Comparison of ENCODE assay signal across 20 cellular contexts in genomic region chr14:68557648-68558047, GRCh38.
"Had no signal": no experiment of that assay in that cellular context is flagged by ENCODE, and none has a peak within 500 bp of the region (broad histone marks: within the 10 kb centered on the region; RNA-seq: fewer than 3 reads in every experiment).

No MANE protein-coding gene starts in this region.

- FAIRE-seq: islet of Langerhans had no signal

- H3K36me3 ChIP-seq: heart right ventricle, right lobe of liver, suprapubic skin, thyroid gland, upper lobe of left lung had no signal

- H3K4me3 ChIP-seq: heart right ventricle, psoas muscle, suprapubic skin, thyroid gland, upper lobe of left lung had no signal

- H3K27ac ChIP-seq: heart right ventricle, psoas muscle, right lobe of liver, suprapubic skin, thyroid gland, upper lobe of left lung had no signal

- H3K36me3 Mint-ChIP-seq: natural killer cell treated with Interleukin-12 subunit alpha and Interleukin-12 subunit beta and Interleukin-15 and Interleukin-18, amount 100 ng/mL, for 72 hours; stimulated activated effector memory CD8-positive, alpha-beta T cell treated with anti-CD3 and anti-CD28 coated beads, Interleukin-12 subunit alpha, Interleukin-12 subunit beta, amount 100 ng/mL, for 72 hours had no signal

- H3K27me3 ChIP-seq: heart right ventricle, right lobe of liver, suprapubic skin, thyroid gland, upper lobe of left lung had no signal

- ATAC-seq: heart right ventricle; left lobe of liver; natural killer cell treated with Interleukin-12 subunit alpha and Interleukin-12 subunit beta and Interleukin-15 and Interleukin-18, amount 100 ng/mL, for 72 hours; psoas muscle; right lobe of liver; stimulated activated effector memory CD8-positive, alpha-beta T cell treated with anti-CD3 and anti-CD28 coated beads, Interleukin-12 subunit alpha, Interleukin-12 subunit beta, amount 100 ng/mL, for 72 hours; stimulated activated naive CD8-positive, alpha-beta T cell treated with anti-CD3 and anti-CD28 coated beads, Interleukin-15, Interleukin-2, amounts not matched to agents 100 U/mL and 50 U/mL, for 24 hours had no signal

- H3K27me3 Mint-ChIP-seq: dendritic cell treated with granulocyte-macrophage colony-stimulating factor and Interleukin-4, amounts not matched to agents 40 ng/mL and 50 ng/mL, for 4 days; natural killer cell treated with Interleukin-12 subunit alpha and Interleukin-12 subunit beta and Interleukin-15 and Interleukin-18, amount 100 ng/mL, for 72 hours had no signal

- H3K9me3 ChIP-seq: heart right ventricle, psoas muscle, right lobe of liver, suprapubic skin, thyroid gland, upper lobe of left lung had no signal

- DNase-seq: erythroblast; foreskin melanocyte; heart right ventricle; hypothalamus; kidney glomerular epithelial cell; midbrain; psoas muscle; retina; right lobe of liver; stimulated activated CD4-positive, alpha-beta T cell treated with anti-CD3 and anti-CD28 coated beads, Interleukin-4, amount 100 ng/mL, for 1 hour; stimulated activated CD8-positive, alpha-beta memory T cell treated with anti-CD3 and anti-CD28 coated beads, Interleukin-4, amount 100 ng/mL, for 48 hours; stimulated activated naive CD8-positive, alpha-beta T cell treated with anti-CD3 and anti-CD28 coated beads, Interleukin-15, Interleukin-2, amounts not matched to agents 100 U/mL and 50 U/mL, for 24 hours; thyroid gland had no signal

- H3K27ac Mint-ChIP-seq: natural killer cell treated with Interleukin-12 subunit alpha and Interleukin-12 subunit beta and Interleukin-15 and Interleukin-18, amount 100 ng/mL, for 72 hours had no signal

- H3K9me3 Mint-ChIP-seq: dendritic cell treated with granulocyte-macrophage colony-stimulating factor and Interleukin-4, amounts not matched to agents 40 ng/mL and 50 ng/mL, for 4 days; natural killer cell treated with Interleukin-12 subunit alpha and Interleukin-12 subunit beta and Interleukin-15 and Interleukin-18, amount 100 ng/mL, for 72 hours; stimulated activated effector memory CD8-positive, alpha-beta T cell treated with anti-CD3 and anti-CD28 coated beads, Interleukin-12 subunit alpha, Interleukin-12 subunit beta, amount 100 ng/mL, for 72 hours had no signal

- H3K4me3 Mint-ChIP-seq: dendritic cell treated with granulocyte-macrophage colony-stimulating factor and Interleukin-4, amounts not matched to agents 40 ng/mL and 50 ng/mL, for 4 days; natural killer cell treated with Interleukin-12 subunit alpha and Interleukin-12 subunit beta and Interleukin-15 and Interleukin-18, amount 100 ng/mL, for 72 hours; stimulated activated effector memory CD8-positive, alpha-beta T cell treated with anti-CD3 and anti-CD28 coated beads, Interleukin-12 subunit alpha, Interleukin-12 subunit beta, amount 100 ng/mL, for 72 hours had no signal
